ENCODE assay signal across 1 cellular context in the genomic region with DNA sequence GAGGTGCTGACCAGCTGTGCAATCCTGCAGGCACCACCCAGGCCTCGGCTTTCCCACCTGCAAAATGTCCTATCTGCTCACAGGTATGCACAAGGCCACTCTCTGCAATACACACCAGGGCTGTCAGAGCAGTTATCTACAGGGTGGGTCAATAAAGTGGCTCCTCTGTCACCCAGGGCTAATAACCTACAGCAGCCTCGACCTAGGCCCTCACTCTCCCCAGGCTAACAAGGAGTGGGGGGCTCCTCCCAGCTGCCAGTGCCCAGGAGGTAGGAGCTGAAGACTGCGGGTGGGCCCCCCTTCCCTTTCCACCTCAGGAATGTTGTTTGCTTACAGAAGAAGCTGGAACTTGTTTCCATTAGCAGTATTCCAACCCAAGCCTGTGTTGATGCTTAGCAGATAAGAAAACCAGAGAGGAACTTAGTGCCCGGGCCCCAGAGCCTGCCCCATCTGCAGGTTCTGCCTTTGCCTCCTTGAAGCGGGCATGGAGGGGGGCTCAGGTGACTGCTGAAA.
A peak's percentile ranks its signal among the peaks of the same experiment; 100 is the strongest.
TF ChIP-seq lines count a peak whose summit lies in the region.

No MANE protein-coding gene starts in this region.

TF ChIP-seq in SK-N-SH, 30 proteins besides CTCF, POLR2A, EP300 and RAD21 (continued from another document):
- 0 out of 2 replicates have a peak, but pooled peaks have one; percentile 31 for TF ChIP-seq RXRA (IDR thresholded peaks at IDR 0.05; ENCODE audit: borderline replicate concordance, low read depth)
- peak; percentile 21; the same call in 1 of the 2 replicates for TF ChIP-seq JUND (IDR thresholded peaks at IDR 0.05)
- no peak for TF ChIP-seq SMC3 (IDR thresholded peaks at IDR 0.05; ENCODE audit: low read depth, low read length)
- no peak for TF ChIP-seq IRF3 (IDR thresholded peaks at IDR 0.05; ENCODE audit: low read depth, low read length)
- TF ChIP-seq GABPA (IDR thresholded peaks at IDR 0.05; ENCODE audit: low read depth) = no peak
- TF ChIP-seq TEAD4 (IDR thresholded peaks at IDR 0.05; ENCODE audit: borderline replicate concordance, insufficient read depth) = 0 out of 2 replicates have a peak, but pooled peaks have one; percentile 40
